In the genomic region with DNA sequence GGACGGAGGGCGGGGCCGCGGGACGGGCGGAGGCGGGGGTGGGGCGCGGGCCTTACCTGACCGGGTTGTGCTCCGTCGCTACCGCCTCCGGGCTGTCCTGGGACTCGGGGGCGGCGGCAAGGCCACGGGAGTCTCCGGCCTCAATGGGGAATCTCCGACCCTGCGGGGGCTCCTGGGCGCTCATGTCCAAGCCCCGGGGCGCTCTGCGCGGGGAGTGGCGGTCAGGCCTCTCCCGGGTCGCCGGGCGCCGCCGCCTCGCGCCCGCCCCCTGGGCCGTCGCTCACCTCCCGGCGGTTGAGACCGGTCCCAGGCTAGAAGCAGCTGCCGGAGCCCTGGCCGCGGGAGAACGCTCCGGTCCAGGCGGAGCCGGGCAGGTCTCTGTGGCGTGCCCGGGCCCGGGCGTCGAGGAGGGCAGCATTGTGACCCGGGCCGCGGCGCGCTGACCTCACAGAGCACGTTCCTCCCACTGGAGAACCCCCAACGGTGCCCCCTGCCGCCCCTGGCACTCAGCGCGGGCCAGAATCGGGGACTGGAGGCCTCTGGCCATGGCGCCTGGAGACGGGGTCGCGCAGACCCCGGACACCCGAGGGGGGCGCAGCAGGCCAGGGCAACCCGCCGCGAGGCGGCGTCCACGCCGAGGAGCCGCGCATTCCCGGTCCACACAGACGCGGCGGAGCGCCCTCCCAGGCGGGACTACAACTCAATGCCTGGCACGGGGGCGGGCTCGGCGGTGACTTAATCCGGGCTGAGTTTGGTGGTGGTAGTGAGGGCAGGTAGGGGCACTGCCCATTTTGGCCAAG, we compare ENCODE assay signal across 8 cellular contexts. TPM values are rescaled to one million over a fixed set of nuclear protein-coding genes. Genes with fewer than 3 reads are reported as not detected.
DNase-seq lines count a peak whose midpoint lies in the region; ATAC-seq lines count a peak whose summit lies in the region.

No MANE protein-coding gene starts in this region.

- H3K27me3 Mint-ChIP-seq in activated naive CD4-positive, alpha-beta T cell treated with anti-CD3 and anti-CD28 coated beads, Interleukin-2, amount 50 U/mL, for 24 hours: no peaks in the 10 kb centered on the region

- ATAC-seq in Right ventricle myocardium superior (ENCODE audit: poor library complexity) (peak; percentile 82), GM21723 (IDR thresholded peaks at IDR 0.05; ENCODE audit: unreplicated experiment) (no peak), GM18867 (IDR thresholded peaks at IDR 0.05; ENCODE audit: unreplicated experiment) (no peak)

- peaks cover 26% of the 10 kb centered on the region for H3K4me1 Mint-ChIP-seq in activated naive CD4-positive, alpha-beta T cell treated with anti-CD3 and anti-CD28 coated beads, Interleukin-2, amount 50 U/mL, for 24 hours

- H3K36me3 Mint-ChIP-seq in activated naive CD4-positive, alpha-beta T cell treated with anti-CD3 and anti-CD28 coated beads, Interleukin-2, amount 50 U/mL, for 24 hours: peaks cover 5% of the 10 kb centered on the region

- intact Hi-C loops in Right ventricle myocardium superior (cut with DNase I): loop anchor here (2.0 kb wide), 1 partner anchor 27 kb away; no protein-coding TSS in a partner anchor

- H3K4me3 Mint-ChIP-seq in activated naive CD4-positive, alpha-beta T cell treated with anti-CD3 and anti-CD28 coated beads, Interleukin-2, amount 50 U/mL, for 24 hours: peak overlapping the region; percentile 52

- peak; percentile 71 for DNase-seq in activated effector memory CD4-positive, alpha-beta T cell treated with anti-CD3 and anti-CD28 coated beads, Interleukin-2, amount 50 U/mL, for 16 hours
- DNase-seq in activated effector memory CD4-positive, alpha-beta T cell treated with Interleukin-2 at 50 U/mL for 16 hours: no peak
- peak; percentile 77 for DNase-seq in Right ventricle myocardium superior
- DNase-seq in nucleus accumbens (lab: John Stamatoyannopoulos, UW): peak in 49 of 56 donors; percentile 25 to 82 (median 56)
- no peak for DNase-seq in central memory CD4-positive, alpha-beta T cell

- H3K9me3 Mint-ChIP-seq in activated naive CD4-positive, alpha-beta T cell treated with anti-CD3 and anti-CD28 coated beads, Interleukin-2, amount 50 U/mL, for 24 hours: no peaks in the 10 kb centered on the region

- no peak overlapping the region for H3K27ac Mint-ChIP-seq in activated naive CD4-positive, alpha-beta T cell treated with anti-CD3 and anti-CD28 coated beads, Interleukin-2, amount 50 U/mL, for 24 hours

RNA-seq across cellular contexts. Expression of a gene that starts 0.4 kb away (rescaled TPM):
- total RNA-seq in Right ventricle myocardium superior: 1.7 TPM

RNA-seq across cellular contexts. Expression of a gene that starts 0.5 kb away (rescaled TPM):
- 1.0 TPM for total RNA-seq in Right ventricle myocardium superior

RNA-seq across cellular contexts. Expression of a gene that starts 25.8 kb away (rescaled TPM):
- total RNA-seq in Right ventricle myocardium superior: 16.1 TPM

RNA-seq across cellular contexts. Expression of a gene that starts 32.4 kb away (rescaled TPM):
- total RNA-seq in Right ventricle myocardium superior: 43.7 TPM

Comparison
In these comparisons a context has a peak if more than half of its experiments do, and no peak if none do; other contexts are left out.
1. DNase-seq: peak in activated effector memory CD4-positive, alpha-beta T cell treated with anti-CD3 and anti-CD28 coated beads, Interleukin-2, amount 50 U/mL, for 16 hours (single experiment), Right ventricle myocardium superior (single experiment) and nucleus accumbens (49 of 56); none in activated effector memory CD4-positive, alpha-beta T cell treated with Interleukin-2 at 50 U/mL for 16 hours (single experiment) and central memory CD4-positive, alpha-beta T cell (single experiment).